ENCODE assay signal across 1 cellular context in genomic region chr19:49451430-49452181, GRCh38.
TF ChIP-seq lines count a peak whose summit lies in the region.

Gene PIH1D1 (minus strand): TSS chr19:49451814. CDS start chr19:49451574, 240 bp downstream.

TF ChIP-seq in HepG2, 621 proteins besides CTCF, POLR2A, EP300 and RAD21 (continued from another document and continues in another):
- TF ChIP-seq GRHL1 (CRISPR knock-in tag; conservative IDR thresholded peaks at IDR 0.05) (no peak), SSRP1 (CRISPR knock-in tag; IDR thresholded peaks at IDR 0.05) (no peak), ZNF235 (CRISPR knock-in tag; IDR thresholded peaks at IDR 0.05; ENCODE audit: borderline replicate concordance) (no peak), YEATS2 (CRISPR knock-in tag; IDR thresholded peaks at IDR 0.05; ENCODE audit: borderline replicate concordance) (peak; percentile 70; the same call in 1 of the 2 replicates), ZNF740 (CRISPR knock-in tag; IDR thresholded peaks at IDR 0.05) (no peak), BRF2 (CRISPR knock-in tag; IDR thresholded peaks at IDR 0.05) (no peak), ZMYM3 (CRISPR knock-in tag; IDR thresholded peaks at IDR 0.05) (peak; percentile 60; the same call in 1 of the 2 replicates), ATAD3A (CRISPR knock-in tag; IDR thresholded peaks at IDR 0.05) (no peak), CCDC6 (CRISPR knock-in tag; IDR thresholded peaks at IDR 0.05) (0 out of 2 replicates have a peak, but pooled peaks have one; percentile 64), ZBTB44 (CRISPR knock-in tag; IDR thresholded peaks at IDR 0.05) (no peak), ISL2 (CRISPR knock-in tag; IDR thresholded peaks at IDR 0.05) (no peak), ZNF10 (CRISPR knock-in tag; IDR thresholded peaks at IDR 0.05; ENCODE audit: borderline replicate concordance, low read depth) (no peak), MEF2D (CRISPR knock-in tag; IDR thresholded peaks at IDR 0.05) (peak; percentile 60; the same call in 1 of the 2 replicates), MAZ (IDR thresholded peaks at IDR 0.05; ENCODE audit: borderline replicate concordance, low read depth, low read length) (peak; percentile 24; the same call in 1 of the 2 replicates), MAZ (CRISPR knock-in tag; IDR thresholded peaks at IDR 0.05; ENCODE audit: low read depth) (no peak), YY1 (IDR thresholded peaks at IDR 0.05; ENCODE audit: insufficient read depth, insufficient replicate concordance, low read depth, low read length) (no peak), BHLHE40 (IDR thresholded peaks at IDR 0.05; ENCODE audit: low read length) (peak; percentile 9; the same call in 1 of the 2 replicates), ATF3 (CRISPR knock-in tag; IDR thresholded peaks at IDR 0.05) (no peak), ZNF878 (CRISPR knock-in tag; IDR thresholded peaks at IDR 0.05) (peak; percentile 31; the same call in 1 of the 2 replicates), ARID2 (CRISPR knock-in tag; IDR thresholded peaks at IDR 0.05; ENCODE audit: borderline replicate concordance) (no peak), TIGD3 (CRISPR knock-in tag; IDR thresholded peaks at IDR 0.05; ENCODE audit: borderline replicate concordance) (no peak), GABPB1 (CRISPR knock-in tag; IDR thresholded peaks at IDR 0.05) (peak; percentile 93), ZNF33B (CRISPR knock-in tag; IDR thresholded peaks at IDR 0.05) (no peak), TCF12 (IDR thresholded peaks at IDR 0.05) (no peak), TCF12 (CRISPR knock-in tag; IDR thresholded peaks at IDR 0.05) (no peak), ZNF775 (CRISPR knock-in tag; IDR thresholded peaks at IDR 0.05; ENCODE audit: borderline replicate concordance) (no peak), TEAD2 (CRISPR knock-in tag; IDR thresholded peaks at IDR 0.05) (no peak), SOX6 (IDR thresholded peaks at IDR 0.05) (no peak), SOX6 (CRISPR knock-in tag; IDR thresholded peaks at IDR 0.05) (0 out of 2 replicates have a peak, but pooled peaks have one; percentile 29), NFE2L1 (CRISPR knock-in tag; IDR thresholded peaks at IDR 0.05; ENCODE audit: borderline replicate concordance) (no peak), GLI4 (CRISPR knock-in tag; IDR thresholded peaks at IDR 0.05; ENCODE audit: borderline replicate concordance) (no peak), ISX (CRISPR knock-in tag; conservative IDR thresholded peaks at IDR 0.05) (no peak), KDM5A (IDR thresholded peaks at IDR 0.05; ENCODE audit: borderline replicate concordance, low read length) (peak; percentile 78; the same call in 1 of the 2 replicates), ZNF784 (CRISPR knock-in tag; IDR thresholded peaks at IDR 0.05; ENCODE audit: borderline replicate concordance) (no peak), ZNF7 (CRISPR knock-in tag; IDR thresholded peaks at IDR 0.05) (no peak), MTA1 (CRISPR knock-in tag; IDR thresholded peaks at IDR 0.05; ENCODE audit: borderline replicate concordance) (no peak), MTA3 (CRISPR knock-in tag; IDR thresholded peaks at IDR 0.05) (no peak), ZNF468 (CRISPR knock-in tag; IDR thresholded peaks at IDR 0.05) (no peak), TRIM24 (CRISPR knock-in tag; IDR thresholded peaks at IDR 0.05) (no peak), ZNF121 (CRISPR knock-in tag; IDR thresholded peaks at IDR 0.05) (no peak), ZNF354B (CRISPR knock-in tag; IDR thresholded peaks at IDR 0.05) (peak; percentile 45; the same call in 1 of the 2 replicates), TARDBP (CRISPR knock-in tag; IDR thresholded peaks at IDR 0.05) (peak; percentile 85), SMYD3 (CRISPR knock-in tag; IDR thresholded peaks at IDR 0.05) (no peak), E2F1 (CRISPR knock-in tag; IDR thresholded peaks at IDR 0.05) (no peak), ZBED4 (CRISPR knock-in tag; IDR thresholded peaks at IDR 0.05; ENCODE audit: borderline replicate concordance) (no peak), PCBP2 (optimal IDR thresholded peaks at IDR 0.05; ENCODE audit: low read depth, low read length, poor library complexity, severe bottlenecking) (no peak), SKI (IDR thresholded peaks at IDR 0.05; ENCODE audit: partially characterized antibody) (no peak), RORA (CRISPR knock-in tag; IDR thresholded peaks at IDR 0.05) (no peak), GTF2F1 (IDR thresholded peaks at IDR 0.05; ENCODE audit: low read length) (no peak), NR0B2 (CRISPR knock-in tag; IDR thresholded peaks at IDR 0.05) (0 out of 2 replicates have a peak, but pooled peaks have one; percentile 27), HMG20B (CRISPR knock-in tag; conservative IDR thresholded peaks at IDR 0.05) (no peak; the same call in 1 of the 2 replicates), PREB (CRISPR knock-in tag; IDR thresholded peaks at IDR 0.05) (no peak), NFIB (CRISPR knock-in tag; IDR thresholded peaks at IDR 0.05; ENCODE audit: borderline replicate concordance) (no peak), DDIT3 (CRISPR knock-in tag; IDR thresholded peaks at IDR 0.05) (no peak), SALL1 (CRISPR knock-in tag; IDR thresholded peaks at IDR 0.05) (peak; percentile 77), ZBTB34 (CRISPR knock-in tag; IDR thresholded peaks at IDR 0.05) (no peak)
